Comparison of ENCODE assay signal across 15 cellular contexts in genomic region chr18:32937007-32937540, GRCh38.
"Had no signal": no experiment of that assay in that cellular context is flagged by ENCODE, and none has a peak within 500 bp of the region (broad histone marks: within the 10 kb centered on the region; RNA-seq: fewer than 3 reads in every experiment).

No MANE protein-coding gene starts in this region.

- H3K27ac ChIP-seq: esophagus muscularis mucosa, prostate gland, suprapubic skin had no signal

- H3K4me1 ChIP-seq: esophagus muscularis mucosa, prostate gland, suprapubic skin had no signal

- H3K27me3 ChIP-seq: esophagus muscularis mucosa, suprapubic skin had no signal

- FAIRE-seq: kidney had no signal

- DNase-seq: activated CD4-positive, alpha-beta memory T cell treated with anti-CD3 and anti-CD28 coated beads, Interleukin-2, amount 10 ng/mL, durations not matched to agents 7 days and 5 days; activated CD4-positive, alpha-beta T cell treated with anti-CD3 and anti-CD28 coated beads for 4 hours; activated effector memory CD4-positive, alpha-beta T cell treated with Interleukin-2 at 50 U/mL for 16 hours; activated T-cell treated with anti-CD3 and anti-CD28 coated beads, Interleukin-2, amount 50 U/mL, for 24 hours; amniotic stem cell; central memory CD4-positive, alpha-beta T cell; cortex of kidney; effector CD4-positive, alpha-beta T cell; hippocampal formation; kidney; mesendoderm; trophoblast cell had no signal

- H3K36me3 ChIP-seq: esophagus muscularis mucosa, prostate gland, suprapubic skin had no signal

- H3K9me3 ChIP-seq: esophagus muscularis mucosa, prostate gland, suprapubic skin had no signal

- H3K4me3 ChIP-seq: esophagus muscularis mucosa, prostate gland, suprapubic skin had no signal
